ENCODE assay signal across 8 cellular contexts in the genomic region with DNA sequence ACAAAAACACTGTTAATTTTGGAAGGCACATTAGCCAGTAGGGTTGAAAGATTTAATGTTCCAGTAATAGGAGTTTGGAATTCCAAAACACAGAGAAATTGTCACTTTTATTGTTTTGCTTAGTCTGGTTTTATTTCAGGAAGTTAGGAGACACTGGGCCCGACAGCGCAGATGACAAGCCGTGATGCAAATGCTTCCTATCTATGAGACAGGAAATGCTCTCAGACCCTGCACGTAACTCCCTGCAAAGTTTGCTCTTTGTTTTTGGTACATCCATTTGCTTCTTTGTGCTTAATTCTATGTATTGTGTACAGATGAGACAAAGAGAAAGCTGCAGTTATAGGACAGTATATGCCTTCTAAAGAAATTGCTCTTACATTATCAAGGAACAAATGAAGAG.
DNase-seq lines count a peak whose midpoint lies in the region; ATAC-seq and TF ChIP-seq lines count a peak whose summit lies in the region.

No MANE protein-coding gene starts in this region.

- peak overlapping the region; percentile 71 for H3K4me3 Mint-ChIP-seq in T-helper 2 cell treated with Interferon-gamma antibody and Interleukin-4, amounts not matched to agents 5 μg/mL and 100 μg/mL, for 36 hours
- H3K4me3 Mint-ChIP-seq in MCF 10A (ENCODE audit: unreplicated experiment), result no peak overlapping the region

- no peaks in the 10 kb centered on the region for H3K27me3 Mint-ChIP-seq in T-helper 2 cell treated with Interferon-gamma antibody and Interleukin-4, amounts not matched to agents 5 μg/mL and 100 μg/mL, for 36 hours (ENCODE audit: low read depth)
- H3K27me3 Mint-ChIP-seq in MCF 10A (ENCODE audit: insufficient read depth, unreplicated experiment), result no peaks in the 10 kb centered on the region

- ATAC-seq in GM21576 (IDR thresholded peaks at IDR 0.05; ENCODE audit: unreplicated experiment) (peak; percentile 88), GM18502 (IDR thresholded peaks at IDR 0.05; ENCODE audit: poor library complexity, unreplicated experiment) (no peak), GM21381 (IDR thresholded peaks at IDR 0.05; ENCODE audit: unreplicated experiment) (no peak)

- no peak overlapping the region for H3K4me3 ChIP-seq in fibroblast of villous mesenchyme (ENCODE audit: low read depth, low read length)

- POLR2A ChIA-PET in MCF 10A (lab: Yijun Ruan, JAX), result interaction anchor here (1.4 to 2.6 kb wide), 2 partner anchors 101 to 193 kb away, joined by 3 to 12 read pairs; no protein-coding TSS in a partner anchor

- peak; percentile 45 for DNase-seq in A172 (ENCODE audit: low spot score)
- DNase-seq in T-helper 2 cell treated with Interferon-gamma antibody and Interleukin-4, amounts not matched to agents 5 μg/mL and 100 μg/mL, for 36 hours (ENCODE audit: low spot score), result no peak
- peak; percentile 82 for DNase-seq in fibroblast of villous mesenchyme (ENCODE audit: low read depth)
- DNase-seq in MCF 10A (ENCODE audit: unreplicated experiment), result no peak
- DNase-seq in NCI-H146 treated with DMSO at 0.1 percent for 48 hours (lab: John Stamatoyannopoulos, UW; ENCODE audit: unreplicated experiment), result no peak

- intact Hi-C loops in MCF 10A (cut with micrococcal nuclease), result no loop called here

- CTCF ChIA-PET in MCF 10A (lab: Yijun Ruan, JAX), result interaction anchor here (0.6 to 0.8 kb wide), 4 partner anchors 104 to 363 kb away, joined by 3 to 4 read pairs (median 3); no protein-coding TSS in a partner anchor

- no TSS peak for BruUV-seq in MCF 10A (replicated peaks; lab: Mats Ljungman, UMichigan)

- peaks cover 38% of the 10 kb centered on the region for H3K4me1 Mint-ChIP-seq in T-helper 2 cell treated with Interferon-gamma antibody and Interleukin-4, amounts not matched to agents 5 μg/mL and 100 μg/mL, for 36 hours (ENCODE audit: low read depth)
- H3K4me1 Mint-ChIP-seq in MCF 10A (ENCODE audit: insufficient read depth, unreplicated experiment), result peaks cover 50% of the 10 kb centered on the region

- H3K27ac Mint-ChIP-seq in T-helper 2 cell treated with Interferon-gamma antibody and Interleukin-4, amounts not matched to agents 5 μg/mL and 100 μg/mL, for 36 hours, result peak overlapping the region; percentile 93
- no peak overlapping the region for H3K27ac Mint-ChIP-seq in MCF 10A (ENCODE audit: low read depth, unreplicated experiment)

- H3K36me3 Mint-ChIP-seq in T-helper 2 cell treated with Interferon-gamma antibody and Interleukin-4, amounts not matched to agents 5 μg/mL and 100 μg/mL, for 36 hours (ENCODE audit: low read depth), result peaks cover 10% of the 10 kb centered on the region
- no peaks in the 10 kb centered on the region for H3K36me3 Mint-ChIP-seq in MCF 10A (ENCODE audit: insufficient read depth, unreplicated experiment)

- no peaks in the 10 kb centered on the region for H3K9me3 Mint-ChIP-seq in T-helper 2 cell treated with Interferon-gamma antibody and Interleukin-4, amounts not matched to agents 5 μg/mL and 100 μg/mL, for 36 hours
- no peaks in the 10 kb centered on the region for H3K9me3 Mint-ChIP-seq in MCF 10A (ENCODE audit: unreplicated experiment)

- TF ChIP-seq CTCF in fibroblast of villous mesenchyme (IDR thresholded peaks at IDR 0.05; ENCODE audit: insufficient read depth, low read depth, low read length) (no peak), MCF 10A (IDR thresholded peaks at IDR 0.05; ENCODE audit: unreplicated experiment) (no peak)

Comparison
In these comparisons a context has a peak if more than half of its experiments do, and no peak if none do; other contexts are left out.
1. DNase-seq: peak in A172 (single experiment) and fibroblast of villous mesenchyme (single experiment); none in T-helper 2 cell treated with Interferon-gamma antibody and Interleukin-4, amounts not matched to agents 5 μg/mL and 100 μg/mL, for 36 hours (single experiment), MCF 10A (single experiment) and NCI-H146 treated with DMSO at 0.1 percent for 48 hours (single experiment).